Comparison of ENCODE assay signal across 8 cellular contexts in genomic region chr4:7323872-7324650, GRCh38.
DNase-seq lines count a peak whose midpoint lies in the region; ATAC-seq and TF ChIP-seq lines count a peak whose summit lies in the region.

No MANE protein-coding gene starts in this region.

- DNase-seq in 8988T (peak; percentile 68), DMS79 treated with DMSO at 0.1 percent for 48 hours (lab: John Stamatoyannopoulos, UW) (peak; percentile 87), NCI-H2171 (lab: John Stamatoyannopoulos, UW) (peak; percentile 84), chondrocyte (ENCODE audit: low spot score) (peak; percentile 63), tibial nerve (ENCODE audit: low spot score in 2 of 2) (no peak), NCI-H1930 (lab: John Stamatoyannopoulos, UW) (no peak)

- TF ChIP-seq EP300 in tibial nerve (IDR thresholded peaks at IDR 0.05), result no peak

- H3K9me3 Mint-ChIP-seq in chondrocyte (ENCODE audit: low read depth), result peaks cover 7% of the 10 kb centered on the region

- ATAC-seq in HG03135 (IDR thresholded peaks at IDR 0.05; ENCODE audit: unreplicated experiment) (no peak), GM19452 (IDR thresholded peaks at IDR 0.05; ENCODE audit: unreplicated experiment) (no peak)

- H3K27me3 Mint-ChIP-seq in chondrocyte (ENCODE audit: low read depth), result no peaks in the 10 kb centered on the region

- H3K36me3 ChIP-seq in tibial nerve, result peaks cover 0 to 6% (median 0%) of the 10 kb centered on the region in 3 donors

- peaks cover under 1% of the 10 kb centered on the region for H3K36me3 Mint-ChIP-seq in chondrocyte (ENCODE audit: low read depth)

- H3K4me1 ChIP-seq in tibial nerve, result peaks cover 0 to 66% (median 14%) of the 10 kb centered on the region in 4 donors

- H3K9me3 ChIP-seq in tibial nerve, result peaks cover 0 to 20% (median 1%) of the 10 kb centered on the region in 4 donors

- H3K27ac ChIP-seq in tibial nerve, result peak overlapping the region in 1 of 4 donors; percentile 31

- TF ChIP-seq POLR2A in tibial nerve (IDR thresholded peaks at IDR 0.05), result no peak

- H3K27ac Mint-ChIP-seq in chondrocyte (ENCODE audit: unreplicated experiment), result no peak overlapping the region

- no peak overlapping the region for H3K4me3 ChIP-seq in tibial nerve

- H3K4me3 Mint-ChIP-seq in chondrocyte (ENCODE audit: unreplicated experiment), result no peak overlapping the region

- WGBS in tibial nerve, 2 donors, result 80 to 84% methylated on average over 15 to 16 of the region's 16 CpGs

- peaks cover 28% of the 10 kb centered on the region for H3K4me1 Mint-ChIP-seq in chondrocyte (ENCODE audit: low read depth)

- no peaks in the 10 kb centered on the region for H3K27me3 ChIP-seq in tibial nerve

- TF ChIP-seq CTCF in chondrocyte (IDR thresholded peaks at IDR 0.05) (no peak), tibial nerve (IDR thresholded peaks at IDR 0.05) (no peak)

Comparison
In these comparisons a context has a peak if more than half of its experiments do, and no peak if none do; other contexts are left out.
1. DNase-seq: peak in 8988T (single experiment), DMS79 treated with DMSO at 0.1 percent for 48 hours (single experiment), NCI-H2171 (single experiment) and chondrocyte (single experiment); none in tibial nerve (0 of 2) and NCI-H1930 (0 of 2).